ENCODE assay signal across 11 cellular contexts in genomic region chr16:28063611-28064061, GRCh38. TPM values are rescaled to one million over a fixed set of nuclear protein-coding genes. Genes with fewer than 3 reads are reported as not detected.
DNase-seq lines count a peak whose midpoint lies in the region; ATAC-seq, FAIRE-seq and TF ChIP-seq lines count a peak whose summit lies in the region.
"Had no signal": no experiment of that assay in that cellular context is flagged by ENCODE, and none has a peak within 500 bp of the region (broad histone marks: within the 10 kb centered on the region; RNA-seq: fewer than 3 reads in every experiment).

GSG1L (minus strand) TSS chr16:28063714; CDS start chr16:28063424, 290 bp downstream.

- H4K8ac ChIP-seq in mesenchymal stem cell (ENCODE audit: low read length), result no peak within 1 kb of the TSS

- H3K4me1 ChIP-seq in HepG2 (ENCODE audit: insufficient read depth, low read length) (no peaks in the 10 kb centered on the region), right lobe of liver (no peaks in the 10 kb centered on the region), mesenchymal stem cell (ENCODE audit: control insufficient read depth, insufficient read depth, low read depth, low read length) (peaks cover 24% of the 10 kb centered on the region), aorta (ENCODE audit: control insufficient read depth in 1 of 2, insufficient read depth in 2 of 2, low read length in 2 of 2) (no peaks in the 10 kb centered on the region)

- H3K27ac ChIP-seq in HepG2 (ENCODE audit: extremely low read length, insufficient read depth, low read length), result no peak within 1 kb of the TSS
- H3K27ac ChIP-seq in right lobe of liver, result no peak within 1 kb of the TSS
- peak within 1 kb of the TSS; percentile 36 for H3K27ac ChIP-seq in caudate nucleus (ENCODE audit: low read depth, low read length)
- no peak within 1 kb of the TSS for H3K27ac ChIP-seq in mesenchymal stem cell (ENCODE audit: low read length, poor library complexity, severe bottlenecking)
- H3K27ac ChIP-seq in aorta (ENCODE audit: low read depth in 1 of 2, low read length in 2 of 2), result no peak within 1 kb of the TSS
- H3K27ac ChIP-seq: left lung had no signal

- TF ChIP-seq EP300 in HepG2 (IDR thresholded peaks at IDR 0.05; ENCODE audit: low read depth in 2 of 2, low read length in 2 of 2) (no peak), HepG2 (CRISPR knock-in tag; IDR thresholded peaks at IDR 0.05; ENCODE audit: borderline replicate concordance) (no peak)

- no peak within 1 kb of the TSS; the same call in 1 of the 2 replicates for H3K4me2 ChIP-seq in HepG2 (ENCODE audit: low read depth, low read length)
- peak within 1 kb of the TSS; percentile 83 for H3K4me2 ChIP-seq in mesenchymal stem cell (ENCODE audit: low read length, poor library complexity, severe bottlenecking)

- TF ChIP-seq RAD21 in HepG2 (CRISPR knock-in tag; IDR thresholded peaks at IDR 0.05), result no peak

- CTCF ChIA-PET in HepG2 (lab: Yijun Ruan, JAX; ENCODE audit: low intra/inter-chr PET ratio, low total read pairs), result no interaction called here

- H3K36me3 ChIP-seq in HepG2 (replicated peaks in 1 of 2; ENCODE audit: control insufficient read depth in 1 of 2, insufficient read depth in 2 of 2, low read length in 2 of 2) (no peaks in the 10 kb centered on the region), right lobe of liver (no peaks in the 10 kb centered on the region), mesenchymal stem cell (ENCODE audit: control insufficient read depth in 1 of 2, insufficient read depth in 2 of 2, low read depth in 1 of 2, low read length in 2 of 2) (no peaks in the 10 kb centered on the region), aorta (ENCODE audit: control insufficient read depth in 1 of 2, insufficient read depth in 2 of 2, low read length in 1 of 2) (no peaks in the 10 kb centered on the region)
- H3K36me3 ChIP-seq: left lung had no signal

- no peaks in the 10 kb centered on the region for H3K79me1 ChIP-seq in mesenchymal stem cell (replicated peaks; ENCODE audit: low read length, poor library complexity, severe bottlenecking)

- peaks cover 3% of the 10 kb centered on the region; the same call in 1 of the 2 replicates for H4K20me1 ChIP-seq in HepG2 (ENCODE audit: insufficient read depth, low read length)

- H2BK12ac ChIP-seq in mesenchymal stem cell (ENCODE audit: low read length in 2 of 2), result no peak within 1 kb of the TSS

- peak within 1 kb of the TSS in 2 of 3 experiments; percentile 20 to 30; a peak in 3 of 6 replicates for H3K4me3 ChIP-seq in HepG2 (replicated peaks in 1 of 3; ENCODE audit: insufficient read depth in 1 of 3, low read depth in 2 of 3, low read length in 3 of 3)
- peak within 1 kb of the TSS in 1 of 3 donors; percentile 26 for H3K4me3 ChIP-seq in right lobe of liver
- H3K4me3 ChIP-seq in mesenchymal stem cell (ENCODE audit: insufficient read depth in 1 of 2, low read depth in 1 of 2, low read length in 2 of 2), result peak within 1 kb of the TSS in 1 of 2 experiments; percentile 42
- H3K4me3 ChIP-seq in aorta (ENCODE audit: low read length in 2 of 2), result peak within 1 kb of the TSS; percentile 50 to 77
- H3K4me3 ChIP-seq: left lung had no signal

- H2BK5ac ChIP-seq in mesenchymal stem cell (ENCODE audit: low read depth, low read length, poor library complexity, severe bottlenecking), result no peak within 1 kb of the TSS

- BruUV-seq in HepG2 (replicated peaks; lab: Mats Ljungman, UMichigan), result no TSS peak

- intact Hi-C loops in HepG2 (cut with micrococcal nuclease; ENCODE audit: unreplicated experiment) (no loop called here), right lobe of liver (cut with DNase I) (loop anchor here (10.0 kb wide), 1 partner anchor 89 kb away; no protein-coding TSS in a partner anchor), aorta (cut with DNase I) (loop anchor here (2.0 to 10.0 kb wide), 3 partner anchors 21 to 309 kb away; no protein-coding TSS in a partner anchor)

- H3K9ac ChIP-seq in HepG2 (ENCODE audit: insufficient read depth, low read depth, low read length), result no peak within 1 kb of the TSS
- no peak within 1 kb of the TSS for H3K9ac ChIP-seq in mesenchymal stem cell (ENCODE audit: low read length)

- DNase-seq in HepG2 (ENCODE audit: low spot score) (no peak), right lobe of liver (no peak), caudate nucleus (lab: John Stamatoyannopoulos, UW) (peak in 7 of 61 donors; percentile 6 to 37 (median 32)), mesenchymal stem cell (no peak), aorta (peak in 1 of 2 donors; percentile 35)
- no peak for DNase-seq in activated CD8-positive, alpha-beta memory T cell treated with anti-CD3 and anti-CD28 coated beads for 24 hours
- DNase-seq: left lung had no signal

- POLR2A ChIA-PET in HepG2 (lab: Yijun Ruan, JAX), result no interaction called here

- no peak within 1 kb of the TSS for H3K18ac ChIP-seq in mesenchymal stem cell (ENCODE audit: low read depth in 1 of 2, low read length in 2 of 2)

- no peak within 1 kb of the TSS for H3K23ac ChIP-seq in mesenchymal stem cell (ENCODE audit: low read length in 2 of 2)

- no peak within 1 kb of the TSS for H4K91ac ChIP-seq in mesenchymal stem cell (ENCODE audit: low read length)

- no peak for FAIRE-seq in HepG2 (lab: Jason Lieb, UNC)
- FAIRE-seq: colon had no signal

- H3K9me3 ChIP-seq in HepG2 (ENCODE audit: low read length), result no peaks in the 10 kb centered on the region
- H3K9me3 ChIP-seq in right lobe of liver, result no peaks in the 10 kb centered on the region
- H3K9me3 ChIP-seq in mesenchymal stem cell (ENCODE audit: control insufficient read depth, low read length), result no peaks in the 10 kb centered on the region
- no peaks in the 10 kb centered on the region for H3K9me3 ChIP-seq in aorta (ENCODE audit: control insufficient read depth, low read length)
- H3K9me3 ChIP-seq: left lung had no signal

- H2BK120ac ChIP-seq in mesenchymal stem cell (ENCODE audit: low read depth, low read length), result no peak within 1 kb of the TSS

- no peak within 1 kb of the TSS for H2BK15ac ChIP-seq in mesenchymal stem cell (ENCODE audit: low read depth, poor library complexity, severe bottlenecking)

- peak; percentile 63 for ATAC-seq in HepG2
- ATAC-seq in right lobe of liver, result no peak
- ATAC-seq in aorta (ENCODE audit: low FRiP score), result no peak
- ATAC-seq in HG02763 (IDR thresholded peaks at IDR 0.05; ENCODE audit: unreplicated experiment), result no peak
- ATAC-seq in GM18867 (IDR thresholded peaks at IDR 0.05; ENCODE audit: unreplicated experiment), result no peak
- ATAC-seq: left lung had no signal

- in situ Hi-C loops in HepG2 (cut with HindIII; ENCODE audit: extremely low pct_ligation_motif_present, low pct_unique_long_range_greater_than_20kb), result no loop called here

- no peak within 1 kb of the TSS for H2AK5ac ChIP-seq in mesenchymal stem cell (ENCODE audit: low read length, severe bottlenecking)

- H3K27me3 ChIP-seq in HepG2 (ENCODE audit: control insufficient read depth in 1 of 2, insufficient read depth in 2 of 2, low read length in 2 of 2) (peaks cover 28 to 89% of the 10 kb centered on the region in 2 experiments), right lobe of liver (peaks cover 0 to 12% of the 10 kb centered on the region in 2 donors), mesenchymal stem cell (ENCODE audit: control insufficient read depth in 1 of 2, insufficient read depth in 1 of 2, low read length in 2 of 2) (peaks cover 68 to 76% of the 10 kb centered on the region in 2 experiments), aorta (ENCODE audit: control insufficient read depth in 1 of 2, insufficient read depth in 2 of 2, low read length in 1 of 2) (no peaks in the 10 kb centered on the region)

- H3K79me2 ChIP-seq in HepG2 (ENCODE audit: insufficient read depth, low read length), result no peaks in the 10 kb centered on the region

- H3K4ac ChIP-seq in mesenchymal stem cell (ENCODE audit: low read depth in 1 of 2, low read length in 2 of 2), result no peak within 1 kb of the TSS

- H2AFZ ChIP-seq in HepG2 (ENCODE audit: low read length), result no peak within 1 kb of the TSS
- peak within 1 kb of the TSS; percentile 56 for H2AFZ ChIP-seq in mesenchymal stem cell (ENCODE audit: low read depth, low read length)

- whole genome bisulfite sequencing in HepG2 (ENCODE audit: low lambda C conversion rate), result 9% methylated on average over 19 of the region's 50 CpGs
- 4% methylated on average over 8 of the region's 50 CpGs for WGBS in right lobe of liver (ENCODE audit: insufficient coverage, low coverage, low lambda C conversion rate, missing lambda C conversion rate)
- 4% methylated on average over 47 of the region's 50 CpGs for WGBS in mesenchymal stem cell
- WGBS in aorta, 2 donors, result 1 to 2% methylated on average over 30 to 50 of the region's 50 CpGs

- no peak within 1 kb of the TSS for H3K14ac ChIP-seq in mesenchymal stem cell (ENCODE audit: low read length in 2 of 2)

- TF ChIP-seq POLR2A in HepG2 (IDR thresholded peaks at IDR 0.05; ENCODE audit: insufficient read depth in 1 of 2, low read depth in 2 of 2, low read length in 2 of 2) (no peak), right lobe of liver (IDR thresholded peaks at IDR 0.05) (no peak)

- no peak for TF ChIP-seq CTCF in HepG2 (CRISPR knock-in tag; IDR thresholded peaks at IDR 0.05)
- no peak for TF ChIP-seq CTCF in right lobe of liver (IDR thresholded peaks at IDR 0.05)

RNA-seq across cellular contexts. Expression of gene GSG1L, which starts in this region (rescaled TPM):
- total RNA-seq in HepG2 (2016; rRNA removed; fragmentation: Illumina TruSeq; extraction: Trizol) (not detected in 2 replicates), right lobe of liver (under 1 TPM in 1 of 6 experiments, not detected in 5; 0.33 TPM), aorta (10 to 100 TPM in 1 of 2 donors, 1 to 10 TPM in 1; 1.6 to 10.6 TPM)
- not detected in 2 replicates for total RNA-seq in HepG2 (2016; cell fraction: cytosol; rRNA removed; fragmentation: Illumina TruSeq; extraction: Trizol; ENCODE audit: low read depth)
- not detected in 2 replicates for total RNA-seq in HepG2 (2016; cell fraction: insoluble cytoplasmic fraction; rRNA removed; fragmentation: Illumina TruSeq; extraction: Trizol)
- not detected in 2 replicates for total RNA-seq in HepG2 (2016; cell fraction: membrane; rRNA removed; fragmentation: Illumina TruSeq; extraction: Trizol)
- total RNA-seq in HepG2 (2016; cell fraction: nucleus; rRNA removed; fragmentation: Illumina TruSeq; extraction: Trizol), result not detected in 2 replicates
- polyA plus RNA-seq in HepG2 (2011; rRNA removed) (not detected in 2 replicates), aorta (10 to 100 TPM in 1 of 2 donors, 1 to 10 TPM in 1; 3.8 to 22.2 TPM)
- polyA plus RNA-seq in HepG2 (2011; cell fraction: cytosol; rRNA removed), result not detected in 2 replicates
- polyA plus RNA-seq in HepG2 (2011; cell fraction: nucleus; rRNA removed), result not detected in 2 replicates
- not detected in 2 replicates for polyA plus RNA-seq in HepG2 (2012)
- polyA plus RNA-seq in HepG2 (2016; cell fraction: cytosol; fragmentation: Illumina TruSeq; extraction: Trizol; ENCODE audit: low read depth), result not detected in 2 replicates
- polyA plus RNA-seq in HepG2 (2016; cell fraction: insoluble cytoplasmic fraction; fragmentation: Illumina TruSeq; extraction: Trizol; ENCODE audit: low read depth), result not detected in 2 replicates
- not detected in 2 replicates for polyA plus RNA-seq in HepG2 (2016; cell fraction: membrane; fragmentation: Illumina TruSeq; extraction: Trizol; ENCODE audit: low read depth)
- polyA plus RNA-seq in HepG2 (2016; cell fraction: nucleus; fragmentation: Illumina TruSeq; extraction: Trizol; ENCODE audit: insufficient read depth, low read depth), result not detected in 2 replicates
- polyA minus RNA-seq in HepG2 (2011; rRNA and poly(A)+ RNA removed; ENCODE audit: low replicate concordance), result not detected in 2 replicates
- not detected in 2 replicates for polyA minus RNA-seq in HepG2 (2011; cell fraction: cytosol; rRNA and poly(A)+ RNA removed)
- not detected in 2 replicates for polyA minus RNA-seq in HepG2 (2011; cell fraction: nucleus; rRNA and poly(A)+ RNA removed)
- not detected for polyA plus RNA-seq in mesenchymal stem cell (2013, experiment 1 of 2)
- polyA plus RNA-seq in mesenchymal stem cell (2013, experiment 2 of 2), result not detected
- total RNA-seq: NCI-H460 had no signal

Comparison
In these comparisons a context has a peak if more than half of its experiments do, and no peak if none do; other contexts are left out.
1. RNA of gene GSG1L (polyA plus RNA-seq): 3.8 to 22.2 TPM in aorta; not detected in HepG2; every median in the first group is over 4 times any median in the second.
2. Peak in ATAC-seq and H3K4me3 ChIP-seq in HepG2; RNA of the gene not detected or under 1 TPM.